24 cellular contexts compared by ENCODE assay signal in genomic region chr3:115323380-115323779, GRCh38.
"Had no signal": no experiment of that assay in that cellular context is flagged by ENCODE, and none has a peak within 500 bp of the region (broad histone marks: within the 10 kb centered on the region; RNA-seq: fewer than 3 reads in every experiment).

No MANE protein-coding gene starts in this region.

- H3K36me3 ChIP-seq: adrenal gland, ascending aorta had no signal

- H3K9me3 ChIP-seq: adrenal gland, ascending aorta, body of pancreas had no signal

- ATAC-seq: activated CD4-positive, alpha-beta T cell treated with anti-CD3 and anti-CD28 coated beads for 36 hours; activated T-helper 17 cell treated with anti-CD3 and anti-CD28 coated beads, Interleukin-2, amount 50 U/mL, for 72 hours; body of pancreas; PC-3; T-helper 17 cell had no signal

- H3K4me1 ChIP-seq: adrenal gland, ascending aorta, body of pancreas had no signal

- FAIRE-seq: bronchial epithelial cell, TTC549 had no signal

- DNase-seq: activated CD4-positive, alpha-beta memory T cell treated with anti-CD3 and anti-CD28 coated beads, Interleukin-2, amount 10 ng/mL, durations not matched to agents 7 days and 5 days; activated CD4-positive, alpha-beta T cell treated with anti-CD3 and anti-CD28 coated beads for 36 hours; activated CD4-positive, alpha-beta T cell treated with anti-CD3 and anti-CD28 coated beads, Interleukin-2, amount 50 U/mL, for 1 hour; activated gamma-delta T cell; activated naive CD4-positive, alpha-beta T cell treated with anti-CD3 and anti-CD28 coated beads, Interleukin-2, amount 10 ng/mL, durations not matched to agents 7 days and 5 days; activated naive CD8-positive, alpha-beta T cell treated with anti-CD3 and anti-CD28 coated beads for 36 hours; activated T-cell treated with anti-CD3 and anti-CD28 coated beads for 4 hours; activated T-cell treated with anti-CD3 and anti-CD28 coated beads, Interleukin-2, amount 50 U/mL, for 48 hours; adrenal gland; body of pancreas; NCI-H1105 treated with DMSO at 0.1 percent for 48 hours; NCI-H1436 treated with DMSO at 0.1 percent for 48 hours; NCI-H187; NCI-H2081; NCI-H524; PC-3; SHP77 treated with DMSO at 0.1 percent for 48 hours; T-helper 17 cell; T1000 had no signal

- H3K27ac ChIP-seq: adrenal gland, ascending aorta, body of pancreas, VCaP had no signal

- H3K27me3 ChIP-seq: adrenal gland, ascending aorta, body of pancreas had no signal

- H3K4me3 ChIP-seq: adrenal gland, ascending aorta, body of pancreas had no signal
